In the genomic region with DNA sequence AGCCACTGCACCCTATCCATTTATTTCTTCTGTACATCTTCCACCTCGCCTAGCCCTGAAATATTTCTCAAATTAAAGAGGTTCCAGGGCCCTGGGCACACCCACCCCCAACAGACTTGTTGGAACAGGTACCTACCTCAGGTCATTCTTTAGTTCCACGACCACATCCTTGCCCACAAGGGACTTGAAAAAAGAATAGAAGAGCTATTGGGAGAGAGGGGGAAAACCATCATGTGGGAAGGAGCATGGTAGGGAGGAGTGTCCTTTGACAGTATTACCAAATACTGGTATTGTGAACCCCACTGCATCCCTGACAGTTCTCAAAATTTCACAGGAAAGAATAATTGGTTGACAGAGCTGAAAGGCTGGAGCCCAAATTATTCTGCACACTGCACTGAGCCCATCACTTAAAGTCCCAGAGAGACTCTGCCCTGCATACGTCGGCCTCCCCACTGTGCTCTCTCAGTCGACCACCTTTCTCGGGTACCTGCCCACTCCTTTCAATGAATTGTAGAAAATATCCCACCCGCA, we compare ENCODE assay signal across 8 cellular contexts. TPM values are rescaled to one million over a fixed set of nuclear protein-coding genes. Genes with fewer than 3 reads are reported as not detected.
DNase-seq lines count a peak whose midpoint lies in the region; ATAC-seq and TF ChIP-seq lines count a peak whose summit lies in the region.

No MANE protein-coding gene starts in this region.

- peaks cover 10 to 35% (median 20%) of the 10 kb centered on the region in 4 donors for H3K4me1 Mint-ChIP-seq in naive thymus-derived CD8-positive, alpha-beta T cell

- H3K36me3 Mint-ChIP-seq in naive thymus-derived CD8-positive, alpha-beta T cell, result peaks cover 0 to 37% (median 8%) of the 10 kb centered on the region in 3 donors

- ATAC-seq in GM18861 (IDR thresholded peaks at IDR 0.05; ENCODE audit: unreplicated experiment), result peak; percentile 8
- ATAC-seq in naive thymus-derived CD8-positive, alpha-beta T cell, result peak; percentile 32 to 41
- ATAC-seq in HG03095 (IDR thresholded peaks at IDR 0.05; ENCODE audit: unreplicated experiment), result no peak
- ATAC-seq in GM19328 (IDR thresholded peaks at IDR 0.05; ENCODE audit: unreplicated experiment), result no peak

- intact Hi-C loops in dorsolateral prefrontal cortex (cut with DNase I), result loop anchor here in 1 of 2 donors (1.0 to 5.0 kb wide), 2 partner anchors 10 to 96 kb away; partner anchors contain the start of gene ZBTB12

- H3K4me3 Mint-ChIP-seq in naive thymus-derived CD8-positive, alpha-beta T cell, result peak overlapping the region; percentile 84 to 97 (median 91)

- peak overlapping the region; percentile 56 to 99 (median 95) for H3K27ac ChIP-seq in dorsolateral prefrontal cortex

- no peak for TF ChIP-seq CTCF in LNCaP clone FGC (IDR thresholded peaks at IDR 0.05; ENCODE audit: control insufficient read depth, extremely low read depth, insufficient read depth)
- TF ChIP-seq CTCF in dorsolateral prefrontal cortex (IDR thresholded peaks at IDR 0.05 in 54 of 56, conservative IDR thresholded peaks at IDR 0.05 in 2 of 56; ENCODE audit: low read depth in 1 of 56, partially characterized antibody in 56 of 56), result no peak

- H3K27ac Mint-ChIP-seq in naive thymus-derived CD8-positive, alpha-beta T cell, result peak overlapping the region; percentile 91 to 98 (median 94)

- no peak for DNase-seq in LNCaP clone FGC (ENCODE audit: low read depth)
- DNase-seq in dorsolateral prefrontal cortex, result no peak
- no peak for DNase-seq in naive thymus-derived CD8-positive, alpha-beta T cell
- no peak for DNase-seq in kidney glomerular epithelial cell (lab: John Stamatoyannopoulos, UW)
- DNase-seq in SHP77 treated with DMSO at 0.1 percent for 48 hours (lab: John Stamatoyannopoulos, UW), result no peak

- POLR2A ChIA-PET in naive thymus-derived CD8-positive, alpha-beta T cell (lab: Charles Lee), result interaction anchor here (0.6 to 4.2 kb wide), 16 partner anchors 8 to 283 kb away, joined by 3 to 63 read pairs (median 6); partner anchors contain the start of genes ABHD16A, BAG6, CLIC1 and HSPA1A

- H3K4me3 ChIP-seq in LNCaP clone FGC (ENCODE audit: low read depth, low read length) (peak overlapping the region; percentile 76), dorsolateral prefrontal cortex (peak overlapping the region; percentile 58 to 93 (median 75))

- H3K27me3 Mint-ChIP-seq in naive thymus-derived CD8-positive, alpha-beta T cell, result no peaks in the 10 kb centered on the region

- H3K9me3 Mint-ChIP-seq in naive thymus-derived CD8-positive, alpha-beta T cell, result no peaks in the 10 kb centered on the region

- H3K27me3 ChIP-seq in dorsolateral prefrontal cortex, result no peaks in the 10 kb centered on the region

RNA-seq across cellular contexts. Expression of gene LSM2, which starts 0.8 kb away (rescaled TPM):
- 10 to 100 TPM; 14.4 to 37.9 (median 25.8) TPM for total RNA-seq in dorsolateral prefrontal cortex
- 10 to 100 TPM; 28.9 to 31.9 TPM for total RNA-seq in naive thymus-derived CD8-positive, alpha-beta T cell
- 10 to 100 TPM; 67.1 to 80.3 (median 77.9) TPM for polyA plus RNA-seq in naive thymus-derived CD8-positive, alpha-beta T cell

RNA-seq across cellular contexts. Expression of gene HSPA1L, which starts 9.1 kb away (rescaled TPM):
- 10 to 100 TPM in 3 of 120 experiments, 1 to 10 TPM in 117; 3.0 to 12.0 (median 5.5) TPM for total RNA-seq in dorsolateral prefrontal cortex
- total RNA-seq in naive thymus-derived CD8-positive, alpha-beta T cell, result 1 to 10 TPM; 3.5 to 4.0 TPM
- polyA plus RNA-seq in naive thymus-derived CD8-positive, alpha-beta T cell, result 1 to 10 TPM in 2 of 3 donors, under 1 TPM in 1; 0.56 to 1.6 (median 1.6) TPM

RNA-seq across cellular contexts. Expression of gene HSPA1A, which starts 9.3 kb away (rescaled TPM):
- total RNA-seq in dorsolateral prefrontal cortex, result 1,000 to 10,000 TPM in 12 of 120 experiments, 100 to 1,000 TPM in 96, 10 to 100 TPM in 12; 73.4 to 4,082 (median 220) TPM
- total RNA-seq in naive thymus-derived CD8-positive, alpha-beta T cell, result 10 to 100 TPM; 54.8 to 56.9 TPM
- polyA plus RNA-seq in naive thymus-derived CD8-positive, alpha-beta T cell, result 10 to 100 TPM in 2 of 3 donors, 1 to 10 TPM in 1; 6.9 to 17.3 (median 11.4) TPM

RNA-seq across cellular contexts. Expression of gene VARS1, which starts 10.5 kb away (rescaled TPM):
- 10 to 100 TPM; 36.7 to 78.7 (median 56.4) TPM for total RNA-seq in dorsolateral prefrontal cortex
- total RNA-seq in naive thymus-derived CD8-positive, alpha-beta T cell, result 10 to 100 TPM; 37.6 to 40.3 TPM
- polyA plus RNA-seq in naive thymus-derived CD8-positive, alpha-beta T cell, result 10 to 100 TPM; 27.5 to 37.8 (median 30.3) TPM

RNA-seq across cellular contexts. Expression of gene HSPA1B, which starts 21.5 kb away (rescaled TPM):
- total RNA-seq in dorsolateral prefrontal cortex, result 1,000 to 10,000 TPM in 12 of 120 experiments, 100 to 1,000 TPM in 108; 119 to 3,588 (median 260) TPM
- 10 to 100 TPM; 39.6 to 42.2 TPM for total RNA-seq in naive thymus-derived CD8-positive, alpha-beta T cell
- polyA plus RNA-seq in naive thymus-derived CD8-positive, alpha-beta T cell, result 1 to 10 TPM in 2 of 3 donors, under 1 TPM in 1; 0.28 to 1.3 (median 1.2) TPM

Comparison
In these comparisons a context has a peak if more than half of its experiments do, and no peak if none do; other contexts are left out.
1. ATAC-seq: peak in GM18861 (single experiment) and naive thymus-derived CD8-positive, alpha-beta T cell (2 of 2); none in HG03095 (single experiment) and GM19328 (single experiment).